Comparison of ENCODE assay signal across 21 cellular contexts in genomic region chr1:45923343-45923742, GRCh38.
"Had no signal": no experiment of that assay in that cellular context is flagged by ENCODE, and none has a peak within 500 bp of the region (broad histone marks: within the 10 kb centered on the region; RNA-seq: fewer than 3 reads in every experiment).

No MANE protein-coding gene starts in this region.

- H3K4me3 ChIP-seq: colonic mucosa, esophagus squamous epithelium, prostate gland, sigmoid colon, tibial artery, upper lobe of left lung, uterus had no signal

- H3K4me3 Mint-ChIP-seq: mesothelial cell of epicardium; nephron; stimulated activated memory B cell treated with anti-CD40 and anti-IgM and Interleukin-4, amounts not matched to agents 10 μg/mL and 1 μg/mL and 100 μg/mL, for 72 hours; stimulated activated naive CD8-positive, alpha-beta T cell treated with anti-CD3 and anti-CD28 coated beads, Interleukin-15, Interleukin-2, amounts not matched to agents 100 ng/mL and 50 ng/mL, for 24 hours had no signal

- H3K27me3 Mint-ChIP-seq: stimulated activated memory B cell treated with anti-CD40 and anti-IgM and Interleukin-4, amounts not matched to agents 10 μg/mL and 1 μg/mL and 100 μg/mL, for 72 hours; stimulated activated naive CD8-positive, alpha-beta T cell treated with anti-CD3 and anti-CD28 coated beads, Interleukin-15, Interleukin-2, amounts not matched to agents 100 ng/mL and 50 ng/mL, for 24 hours had no signal

- ATAC-seq: foreskin keratinocyte; stimulated activated memory B cell treated with anti-CD40 and anti-IgM and Interleukin-4, amounts not matched to agents 10 μg/mL and 1 μg/mL and 100 μg/mL, for 72 hours had no signal

- H3K4me1 ChIP-seq: colonic mucosa, foreskin keratinocyte, parathyroid adenoma, prostate gland, sigmoid colon, tibial artery, upper lobe of left lung, uterus had no signal

- H3K79me2 ChIP-seq: parathyroid adenoma had no signal

- H3K27me3 ChIP-seq: colonic mucosa, esophagus squamous epithelium, foreskin keratinocyte, sigmoid colon, tibial artery, upper lobe of left lung, uterus had no signal

- H3K27ac ChIP-seq: colonic mucosa, esophagus squamous epithelium, foreskin keratinocyte, parathyroid adenoma, prostate gland, sigmoid colon, tibial artery, upper lobe of left lung, uterus had no signal

- H3K36me3 ChIP-seq: colonic mucosa, esophagus squamous epithelium, prostate gland, sigmoid colon, tibial artery, upper lobe of left lung, uterus had no signal

- H3K9ac ChIP-seq: parathyroid adenoma had no signal

- H3K36me3 Mint-ChIP-seq: mesothelial cell of epicardium had no signal

- DNase-seq: caudate nucleus; colonic mucosa; dermis blood vessel endothelial cell; esophagus squamous epithelium; foreskin keratinocyte; head of caudate nucleus; hypothalamus; occipital lobe; retina; sigmoid colon; small intestine; stimulated activated CD4-positive, alpha-beta T cell treated with anti-CD3 and anti-CD28 coated beads, Interleukin-4, amount 100 ng/mL, for 24 hours; tibial artery; uterus had no signal

- H3K27ac Mint-ChIP-seq: mesothelial cell of epicardium; nephron; stimulated activated memory B cell treated with anti-CD40 and anti-IgM and Interleukin-4, amounts not matched to agents 10 μg/mL and 1 μg/mL and 100 μg/mL, for 72 hours; stimulated activated naive CD8-positive, alpha-beta T cell treated with anti-CD3 and anti-CD28 coated beads, Interleukin-15, Interleukin-2, amounts not matched to agents 100 ng/mL and 50 ng/mL, for 24 hours had no signal

- H3K9me3 ChIP-seq: colonic mucosa, esophagus squamous epithelium, prostate gland, sigmoid colon, tibial artery, upper lobe of left lung, uterus had no signal

- H2AFZ ChIP-seq: parathyroid adenoma had no signal

- H3K9me3 Mint-ChIP-seq: mesothelial cell of epicardium; nephron; stimulated activated memory B cell treated with anti-CD40 and anti-IgM and Interleukin-4, amounts not matched to agents 10 μg/mL and 1 μg/mL and 100 μg/mL, for 72 hours; stimulated activated naive CD8-positive, alpha-beta T cell treated with anti-CD3 and anti-CD28 coated beads, Interleukin-15, Interleukin-2, amounts not matched to agents 100 ng/mL and 50 ng/mL, for 24 hours had no signal
